In the genomic region with DNA sequence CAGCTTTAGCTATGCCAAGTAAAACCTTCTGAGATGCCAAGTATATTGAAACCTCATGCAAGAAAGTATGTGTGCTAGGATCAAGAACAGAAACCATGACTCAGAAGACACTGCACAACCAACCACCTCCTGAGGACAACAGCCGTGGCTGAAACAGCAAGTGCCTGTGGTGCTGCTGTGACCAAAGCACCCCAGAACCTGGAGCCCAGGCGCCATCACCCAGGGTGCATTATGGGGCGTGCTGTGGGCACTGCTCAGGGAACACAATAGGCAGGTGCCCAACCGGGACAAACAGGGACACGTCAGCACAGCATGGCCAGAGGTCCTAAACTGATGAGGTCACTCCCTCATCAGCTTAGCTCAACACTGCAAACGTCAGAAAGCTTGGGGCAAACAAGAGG, we compare ENCODE assay signal across 1 cellular context.
TF ChIP-seq lines count a peak whose summit lies in the region.

No MANE protein-coding gene starts in this region.

TF ChIP-seq in GM12878, 131 proteins besides CTCF, POLR2A, EP300 and RAD21 (continued from another document):
- no peak for TF ChIP-seq NR2C2 (IDR thresholded peaks at IDR 0.05; ENCODE audit: borderline replicate concordance, control insufficient read depth, insufficient read length, low read depth)
- TF ChIP-seq FOXK2 (IDR thresholded peaks at IDR 0.05), result no peak
- TF ChIP-seq ZNF207 (IDR thresholded peaks at IDR 0.05; ENCODE audit: borderline replicate concordance), result no peak
- no peak for TF ChIP-seq FOS (IDR thresholded peaks at IDR 0.05; ENCODE audit: borderline replicate concordance, extremely low read depth, insufficient read length)
- TF ChIP-seq MTA2 (IDR thresholded peaks at IDR 0.05; ENCODE audit: low read depth), result peak; percentile 47; the same call in 1 of the 2 replicates
- TF ChIP-seq CREB1 (IDR thresholded peaks at IDR 0.05; ENCODE audit: low read depth), result peak; percentile 39; the same call in 1 of the 2 replicates
- TF ChIP-seq CBX5 (IDR thresholded peaks at IDR 0.05; ENCODE audit: low read depth), result peak; percentile 78; the same call in 1 of the 2 replicates
- no peak for TF ChIP-seq TCF12 (IDR thresholded peaks at IDR 0.05; ENCODE audit: low read depth, low read length)
- peak; percentile 75 for TF ChIP-seq RUNX3 (IDR thresholded peaks at IDR 0.05; ENCODE audit: low read length)
- peak; percentile 72; the same call in 1 of the 2 replicates for TF ChIP-seq BACH1 (IDR thresholded peaks at IDR 0.05; ENCODE audit: borderline replicate concordance)
- TF ChIP-seq, protein P1, sequence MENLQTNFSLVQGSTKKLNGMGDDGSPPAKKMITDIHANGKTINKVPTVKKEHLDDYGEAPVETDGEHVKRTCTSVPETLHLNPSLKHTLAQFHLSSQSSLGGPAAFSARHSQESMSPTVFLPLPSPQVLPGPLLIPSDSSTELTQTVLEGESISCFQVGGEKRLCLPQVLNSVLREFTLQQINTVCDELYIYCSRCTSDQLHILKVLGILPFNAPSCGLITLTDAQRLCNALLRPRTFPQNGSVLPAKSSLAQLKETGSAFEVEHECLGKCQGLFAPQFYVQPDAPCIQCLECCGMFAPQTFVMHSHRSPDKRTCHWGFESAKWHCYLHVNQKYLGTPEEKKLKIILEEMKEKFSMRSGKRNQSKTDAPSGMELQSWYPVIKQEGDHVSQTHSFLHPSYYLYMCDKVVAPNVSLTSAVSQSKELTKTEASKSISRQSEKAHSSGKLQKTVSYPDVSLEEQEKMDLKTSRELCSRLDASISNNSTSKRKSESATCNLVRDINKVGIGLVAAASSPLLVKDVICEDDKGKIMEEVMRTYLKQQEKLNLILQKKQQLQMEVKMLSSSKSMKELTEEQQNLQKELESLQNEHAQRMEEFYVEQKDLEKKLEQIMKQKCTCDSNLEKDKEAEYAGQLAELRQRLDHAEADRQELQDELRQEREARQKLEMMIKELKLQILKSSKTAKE (IDR thresholded peaks at IDR 0.05; ENCODE audit: low read depth, poor library complexity, severe bottlenecking), result peak; percentile 14
- TF ChIP-seq, protein P2, sequence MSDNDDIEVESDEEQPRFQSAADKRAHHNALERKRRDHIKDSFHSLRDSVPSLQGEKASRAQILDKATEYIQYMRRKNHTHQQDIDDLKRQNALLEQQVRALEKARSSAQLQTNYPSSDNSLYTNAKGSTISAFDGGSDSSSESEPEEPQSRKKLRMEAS (IDR thresholded peaks at IDR 0.05; ENCODE audit: low read depth, low read length), result no peak
- peak; percentile 51; the same call in 1 of the 2 replicates for TF ChIP-seq YY1 (IDR thresholded peaks at IDR 0.05; ENCODE audit: low read depth, low read length)
- peak; percentile 49; the same call in 1 of the 2 replicates for TF ChIP-seq DPF2 (IDR thresholded peaks at IDR 0.05)
- TF ChIP-seq, protein P3, sequence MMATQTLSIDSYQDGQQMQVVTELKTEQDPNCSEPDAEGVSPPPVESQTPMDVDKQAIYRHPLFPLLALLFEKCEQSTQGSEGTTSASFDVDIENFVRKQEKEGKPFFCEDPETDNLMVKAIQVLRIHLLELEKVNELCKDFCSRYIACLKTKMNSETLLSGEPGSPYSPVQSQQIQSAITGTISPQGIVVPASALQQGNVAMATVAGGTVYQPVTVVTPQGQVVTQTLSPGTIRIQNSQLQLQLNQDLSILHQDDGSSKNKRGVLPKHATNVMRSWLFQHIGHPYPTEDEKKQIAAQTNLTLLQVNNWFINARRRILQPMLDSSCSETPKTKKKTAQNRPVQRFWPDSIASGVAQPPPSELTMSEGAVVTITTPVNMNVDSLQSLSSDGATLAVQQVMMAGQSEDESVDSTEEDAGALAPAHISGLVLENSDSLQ (IDR thresholded peaks at IDR 0.05), result no peak
- TF ChIP-seq NFXL1 (IDR thresholded peaks at IDR 0.05; ENCODE audit: borderline replicate concordance), result no peak
- TF ChIP-seq IKZF1 (conservative IDR thresholded peaks at IDR 0.05), result peak; percentile 34; the same call in 1 of the 2 replicates
- TF ChIP-seq IKZF2 (IDR thresholded peaks at IDR 0.05), result peak; percentile 68 to 71; a peak in 3 of 4 replicates
- TF ChIP-seq ZNF274 (IDR thresholded peaks at IDR 0.05; ENCODE audit: insufficient read depth, insufficient read length), result no peak
- TF ChIP-seq SIN3A (IDR thresholded peaks at IDR 0.05; ENCODE audit: low read depth, low read length), result no peak
- peak in 1 of 2 experiments; percentile 74; a peak in 1 of 4 replicates for TF ChIP-seq BHLHE40 (IDR thresholded peaks at IDR 0.05; ENCODE audit: borderline replicate concordance in 1 of 2, low read depth in 2 of 2, low read length in 1 of 2)
- TF ChIP-seq SREBF1 (IDR thresholded peaks at IDR 0.05; ENCODE audit: low read length), result no peak
- 0 out of 2 replicates have a peak, but pooled peaks have one; percentile 33 for TF ChIP-seq NBN (IDR thresholded peaks at IDR 0.05)
- no peak for TF ChIP-seq MEF2A (IDR thresholded peaks at IDR 0.05; ENCODE audit: insufficient read depth, low read depth, low read length)
- TF ChIP-seq, protein P4, sequence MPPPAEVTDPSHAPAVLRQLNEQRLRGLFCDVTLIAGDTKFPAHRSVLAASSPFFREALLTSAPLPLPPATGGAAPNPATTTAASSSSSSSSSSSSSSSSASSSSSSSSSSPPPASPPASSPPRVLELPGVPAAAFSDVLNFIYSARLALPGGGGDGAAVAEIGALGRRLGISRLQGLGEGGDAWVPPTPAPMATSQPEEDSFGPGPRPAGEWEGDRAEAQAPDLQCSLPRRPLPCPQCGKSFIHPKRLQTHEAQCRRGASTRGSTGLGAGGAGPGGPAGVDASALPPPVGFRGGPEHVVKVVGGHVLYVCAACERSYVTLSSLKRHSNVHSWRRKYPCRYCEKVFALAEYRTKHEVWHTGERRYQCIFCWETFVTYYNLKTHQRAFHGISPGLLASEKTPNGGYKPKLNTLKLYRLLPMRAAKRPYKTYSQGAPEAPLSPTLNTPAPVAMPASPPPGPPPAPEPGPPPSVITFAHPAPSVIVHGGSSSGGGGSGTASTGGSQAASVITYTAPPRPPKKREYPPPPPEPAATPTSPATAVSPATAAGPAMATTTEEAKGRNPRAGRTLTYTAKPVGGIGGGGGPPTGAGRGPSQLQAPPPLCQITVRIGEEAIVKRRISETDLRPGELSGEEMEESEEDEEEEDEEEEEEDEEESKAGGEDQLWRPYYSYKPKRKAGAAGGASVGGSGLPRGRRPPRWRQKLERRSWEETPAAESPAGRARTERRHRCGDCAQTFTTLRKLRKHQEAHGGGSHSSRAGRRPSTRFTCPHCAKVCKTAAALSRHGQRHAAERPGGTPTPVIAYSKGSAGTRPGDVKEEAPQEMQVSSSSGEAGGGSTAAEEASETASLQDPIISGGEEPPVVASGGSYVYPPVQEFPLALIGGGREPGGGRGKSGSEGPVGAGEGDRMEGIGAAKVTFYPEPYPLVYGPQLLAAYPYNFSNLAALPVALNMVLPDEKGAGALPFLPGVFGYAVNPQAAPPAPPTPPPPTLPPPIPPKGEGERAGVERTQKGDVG (CRISPR knock-in tag; IDR thresholded peaks at IDR 0.05), result no peak
- no peak for TF ChIP-seq NFYA (IDR thresholded peaks at IDR 0.05; ENCODE audit: borderline replicate concordance, low read depth, low read length)
- TF ChIP-seq, protein P5, sequence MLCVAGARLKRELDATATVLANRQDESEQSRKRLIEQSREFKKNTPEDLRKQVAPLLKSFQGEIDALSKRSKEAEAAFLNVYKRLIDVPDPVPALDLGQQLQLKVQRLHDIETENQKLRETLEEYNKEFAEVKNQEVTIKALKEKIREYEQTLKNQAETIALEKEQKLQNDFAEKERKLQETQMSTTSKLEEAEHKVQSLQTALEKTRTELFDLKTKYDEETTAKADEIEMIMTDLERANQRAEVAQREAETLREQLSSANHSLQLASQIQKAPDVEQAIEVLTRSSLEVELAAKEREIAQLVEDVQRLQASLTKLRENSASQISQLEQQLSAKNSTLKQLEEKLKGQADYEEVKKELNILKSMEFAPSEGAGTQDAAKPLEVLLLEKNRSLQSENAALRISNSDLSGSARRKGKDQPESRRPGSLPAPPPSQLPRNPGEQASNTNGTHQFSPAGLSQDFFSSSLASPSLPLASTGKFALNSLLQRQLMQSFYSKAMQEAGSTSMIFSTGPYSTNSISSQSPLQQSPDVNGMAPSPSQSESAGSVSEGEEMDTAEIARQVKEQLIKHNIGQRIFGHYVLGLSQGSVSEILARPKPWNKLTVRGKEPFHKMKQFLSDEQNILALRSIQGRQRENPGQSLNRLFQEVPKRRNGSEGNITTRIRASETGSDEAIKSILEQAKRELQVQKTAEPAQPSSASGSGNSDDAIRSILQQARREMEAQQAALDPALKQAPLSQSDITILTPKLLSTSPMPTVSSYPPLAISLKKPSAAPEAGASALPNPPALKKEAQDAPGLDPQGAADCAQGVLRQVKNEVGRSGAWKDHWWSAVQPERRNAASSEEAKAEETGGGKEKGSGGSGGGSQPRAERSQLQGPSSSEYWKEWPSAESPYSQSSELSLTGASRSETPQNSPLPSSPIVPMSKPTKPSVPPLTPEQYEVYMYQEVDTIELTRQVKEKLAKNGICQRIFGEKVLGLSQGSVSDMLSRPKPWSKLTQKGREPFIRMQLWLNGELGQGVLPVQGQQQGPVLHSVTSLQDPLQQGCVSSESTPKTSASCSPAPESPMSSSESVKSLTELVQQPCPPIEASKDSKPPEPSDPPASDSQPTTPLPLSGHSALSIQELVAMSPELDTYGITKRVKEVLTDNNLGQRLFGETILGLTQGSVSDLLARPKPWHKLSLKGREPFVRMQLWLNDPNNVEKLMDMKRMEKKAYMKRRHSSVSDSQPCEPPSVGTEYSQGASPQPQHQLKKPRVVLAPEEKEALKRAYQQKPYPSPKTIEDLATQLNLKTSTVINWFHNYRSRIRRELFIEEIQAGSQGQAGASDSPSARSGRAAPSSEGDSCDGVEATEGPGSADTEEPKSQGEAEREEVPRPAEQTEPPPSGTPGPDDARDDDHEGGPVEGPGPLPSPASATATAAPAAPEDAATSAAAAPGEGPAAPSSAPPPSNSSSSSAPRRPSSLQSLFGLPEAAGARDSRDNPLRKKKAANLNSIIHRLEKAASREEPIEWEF (IDR thresholded peaks at IDR 0.05; ENCODE audit: insufficient replicate concordance, low read depth, low read length), result no peak
- TF ChIP-seq PAX5 (IDR thresholded peaks at IDR 0.05; ENCODE audit: borderline replicate concordance, low read depth, low read length), result peak; percentile 77
- no peak for TF ChIP-seq GABPA (IDR thresholded peaks at IDR 0.05; ENCODE audit: low read depth)
- TF ChIP-seq LARP7 (IDR thresholded peaks at IDR 0.05), result no peak
- TF ChIP-seq, protein P6, sequence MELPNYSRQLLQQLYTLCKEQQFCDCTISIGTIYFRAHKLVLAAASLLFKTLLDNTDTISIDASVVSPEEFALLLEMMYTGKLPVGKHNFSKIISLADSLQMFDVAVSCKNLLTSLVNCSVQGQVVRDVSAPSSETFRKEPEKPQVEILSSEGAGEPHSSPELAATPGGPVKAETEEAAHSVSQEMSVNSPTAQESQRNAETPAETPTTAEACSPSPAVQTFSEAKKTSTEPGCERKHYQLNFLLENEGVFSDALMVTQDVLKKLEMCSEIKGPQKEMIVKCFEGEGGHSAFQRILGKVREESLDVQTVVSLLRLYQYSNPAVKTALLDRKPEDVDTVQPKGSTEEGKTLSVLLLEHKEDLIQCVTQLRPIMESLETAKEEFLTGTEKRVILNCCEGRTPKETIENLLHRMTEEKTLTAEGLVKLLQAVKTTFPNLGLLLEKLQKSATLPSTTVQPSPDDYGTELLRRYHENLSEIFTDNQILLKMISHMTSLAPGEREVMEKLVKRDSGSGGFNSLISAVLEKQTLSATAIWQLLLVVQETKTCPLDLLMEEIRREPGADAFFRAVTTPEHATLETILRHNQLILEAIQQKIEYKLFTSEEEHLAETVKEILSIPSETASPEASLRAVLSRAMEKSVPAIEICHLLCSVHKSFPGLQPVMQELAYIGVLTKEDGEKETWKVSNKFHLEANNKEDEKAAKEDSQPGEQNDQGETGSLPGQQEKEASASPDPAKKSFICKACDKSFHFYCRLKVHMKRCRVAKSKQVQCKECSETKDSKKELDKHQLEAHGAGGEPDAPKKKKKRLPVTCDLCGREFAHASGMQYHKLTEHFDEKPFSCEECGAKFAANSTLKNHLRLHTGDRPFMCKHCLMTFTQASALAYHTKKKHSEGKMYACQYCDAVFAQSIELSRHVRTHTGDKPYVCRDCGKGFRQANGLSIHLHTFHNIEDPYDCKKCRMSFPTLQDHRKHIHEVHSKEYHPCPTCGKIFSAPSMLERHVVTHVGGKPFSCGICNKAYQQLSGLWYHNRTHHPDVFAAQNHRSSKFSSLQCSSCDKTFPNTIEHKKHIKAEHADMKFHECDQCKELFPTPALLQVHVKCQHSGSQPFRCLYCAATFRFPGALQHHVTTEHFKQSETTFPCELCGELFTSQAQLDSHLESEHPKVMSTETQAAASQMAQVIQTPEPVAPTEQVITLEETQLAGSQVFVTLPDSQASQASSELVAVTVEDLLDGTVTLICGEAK (IDR thresholded peaks at IDR 0.05; ENCODE audit: borderline replicate concordance), result no peak
- TF ChIP-seq RELA (IDR thresholded peaks at IDR 0.05; ENCODE audit: borderline replicate concordance, partially characterized antibody), result no peak
- 0 out of 2 replicates have a peak, but pooled peaks have one; percentile 27 for TF ChIP-seq CREM (IDR thresholded peaks at IDR 0.05; ENCODE audit: low read depth)
- no peak for TF ChIP-seq SPI1 (IDR thresholded peaks at IDR 0.05; ENCODE audit: borderline replicate concordance, insufficient read depth, low read depth, low read length)
- no peak for TF ChIP-seq SMAD1 (IDR thresholded peaks at IDR 0.05; ENCODE audit: low read depth, partially characterized antibody)
- TF ChIP-seq ZZZ3 (IDR thresholded peaks at IDR 0.05; ENCODE audit: control insufficient read depth, insufficient read length, low read depth), result no peak
- TF ChIP-seq EGR1 (IDR thresholded peaks at IDR 0.05; ENCODE audit: borderline replicate concordance in 1 of 2, low read depth in 2 of 2, low read length in 2 of 2), result no peak
- no peak for TF ChIP-seq NFIC (IDR thresholded peaks at IDR 0.05; ENCODE audit: low read depth, low read length)
- TF ChIP-seq RB1 (IDR thresholded peaks at IDR 0.05; ENCODE audit: borderline replicate concordance), result no peak
- TF ChIP-seq CHD2 (IDR thresholded peaks at IDR 0.05; ENCODE audit: borderline replicate concordance, low read depth, low read length), result no peak
- TF ChIP-seq JUNB (IDR thresholded peaks at IDR 0.05), result no peak
- TF ChIP-seq IRF4 (IDR thresholded peaks at IDR 0.05; ENCODE audit: low read depth, low read length), result peak; percentile 40; the same call in 1 of the 2 replicates
- TF ChIP-seq BCL11A (IDR thresholded peaks at IDR 0.05; ENCODE audit: low read depth, low read length), result peak; percentile 23; the same call in 1 of the 2 replicates
